Comparison of ENCODE assay signal across 8 cellular contexts in genomic region chr20:380763-381580, GRCh38. TPM values are rescaled to one million over a fixed set of nuclear protein-coding genes. Genes with fewer than 3 reads are reported as not detected.
DNase-seq lines count a peak whose midpoint lies in the region; ATAC-seq and TF ChIP-seq lines count a peak whose summit lies in the region.

No MANE protein-coding gene starts in this region.

- POLR2A ChIA-PET in activated CD8-positive, alpha-beta T cell treated with anti-CD3 and anti-CD28 coated beads, Interleukin-2, amount 10 ng/mL, durations not matched to agents 7 days and 5 days (lab: Charles Lee), result interaction anchor here (0.7 to 1.6 kb wide), 4 partner anchors 26 to 190 kb away, joined by 3 to 14 read pairs (median 4); partner anchors contain the start of gene TBC1D20

- H3K27ac ChIP-seq in endodermal cell (ENCODE audit: low read depth, low read length) (no peak overlapping the region), mucosa of rectum (ENCODE audit: low read depth in 2 of 2, low read length in 2 of 2) (peak overlapping the region; percentile 37 to 56)

- H3K36me3 ChIP-seq in endodermal cell (ENCODE audit: control insufficient read depth, insufficient read depth, low read length), result no peaks in the 10 kb centered on the region
- no peaks in the 10 kb centered on the region for H3K36me3 ChIP-seq in mucosa of rectum (ENCODE audit: control insufficient read depth in 2 of 2, insufficient read depth in 2 of 2, low read length in 2 of 2)

- H3K9ac ChIP-seq in endodermal cell (ENCODE audit: extremely low read depth, low read length, poor library complexity, severe bottlenecking) (peak overlapping the region; percentile 1), mucosa of rectum (ENCODE audit: low read depth in 1 of 2, low read length in 2 of 2) (no peak overlapping the region)

- H3K4me3 Mint-ChIP-seq in activated CD8-positive, alpha-beta T cell treated with anti-CD3 and anti-CD28 coated beads, Interleukin-2, amount 10 ng/mL, durations not matched to agents 7 days and 5 days, result peak overlapping the region; percentile 87
- H3K4me3 Mint-ChIP-seq in endodermal cell, result peak overlapping the region; percentile 60
- H3K4me3 Mint-ChIP-seq in stimulated activated memory B cell treated with anti-CD40 and anti-IgM and Interleukin-4, amounts not matched to agents 10 μg/mL and 1 μg/mL and 100 μg/mL, for 72 hours, result peak overlapping the region; percentile 85

- peak; percentile 78 for TF ChIP-seq POLR2A in GM18505 (IDR thresholded peaks at IDR 0.05; ENCODE audit: borderline replicate concordance, extremely low read depth, insufficient read depth, insufficient read length)

- peak overlapping the region; percentile 92 for H3K27ac Mint-ChIP-seq in activated CD8-positive, alpha-beta T cell treated with anti-CD3 and anti-CD28 coated beads, Interleukin-2, amount 10 ng/mL, durations not matched to agents 7 days and 5 days
- no peak overlapping the region for H3K27ac Mint-ChIP-seq in endodermal cell
- peak overlapping the region; percentile 93 for H3K27ac Mint-ChIP-seq in stimulated activated memory B cell treated with anti-CD40 and anti-IgM and Interleukin-4, amounts not matched to agents 10 μg/mL and 1 μg/mL and 100 μg/mL, for 72 hours

- peaks cover 29% of the 10 kb centered on the region for H3K4me1 Mint-ChIP-seq in activated CD8-positive, alpha-beta T cell treated with anti-CD3 and anti-CD28 coated beads, Interleukin-2, amount 10 ng/mL, durations not matched to agents 7 days and 5 days (ENCODE audit: low read depth)
- H3K4me1 Mint-ChIP-seq in endodermal cell, result peaks cover 5% of the 10 kb centered on the region
- H3K4me1 Mint-ChIP-seq in stimulated activated memory B cell treated with anti-CD40 and anti-IgM and Interleukin-4, amounts not matched to agents 10 μg/mL and 1 μg/mL and 100 μg/mL, for 72 hours, result peaks cover 22% of the 10 kb centered on the region

- peak; percentile 35 for DNase-seq in A172 (ENCODE audit: low spot score)
- peak; percentile 31 for DNase-seq in NCI-H345 treated with DMSO at 0.1 percent for 48 hours (lab: John Stamatoyannopoulos, UW; ENCODE audit: unreplicated experiment)
- DNase-seq in activated CD8-positive, alpha-beta T cell treated with anti-CD3 and anti-CD28 coated beads, Interleukin-2, amount 10 ng/mL, durations not matched to agents 7 days and 5 days, result peak; percentile 72
- peak; percentile 90 for DNase-seq in endodermal cell

- peaks cover 2% of the 10 kb centered on the region for H3K27me3 Mint-ChIP-seq in activated CD8-positive, alpha-beta T cell treated with anti-CD3 and anti-CD28 coated beads, Interleukin-2, amount 10 ng/mL, durations not matched to agents 7 days and 5 days (ENCODE audit: low read depth)
- peaks cover 32% of the 10 kb centered on the region for H3K27me3 Mint-ChIP-seq in endodermal cell (ENCODE audit: insufficient read depth)
- no peaks in the 10 kb centered on the region for H3K27me3 Mint-ChIP-seq in stimulated activated memory B cell treated with anti-CD40 and anti-IgM and Interleukin-4, amounts not matched to agents 10 μg/mL and 1 μg/mL and 100 μg/mL, for 72 hours

- H3K4me3 ChIP-seq in endodermal cell (ENCODE audit: low read length) (peak overlapping the region; percentile 60), mucosa of rectum (ENCODE audit: low read length in 2 of 2) (peak overlapping the region; percentile 69 to 71)

- H3K9me3 ChIP-seq in endodermal cell (ENCODE audit: control insufficient read depth, low read length) (no peaks in the 10 kb centered on the region), mucosa of rectum (ENCODE audit: control insufficient read depth in 2 of 2, low read length in 2 of 2) (no peaks in the 10 kb centered on the region)

- no peaks in the 10 kb centered on the region for H3K4me1 ChIP-seq in endodermal cell (ENCODE audit: control insufficient read depth, insufficient read depth, low read length)
- peaks cover 3 to 5% of the 10 kb centered on the region in 2 donors for H3K4me1 ChIP-seq in mucosa of rectum (ENCODE audit: control insufficient read depth in 2 of 2, insufficient read depth in 2 of 2, low read length in 2 of 2)

- 1 to 2% methylated on average over 30 to 90 of the region's 93 CpGs for WGBS in endodermal cell (ENCODE audit: insufficient coverage in 1 of 2, insufficient read length in 1 of 2), 2 experiments

- peaks cover 20% of the 10 kb centered on the region for H3K27me3 ChIP-seq in endodermal cell (ENCODE audit: control insufficient read depth, insufficient read depth, low read length, poor library complexity, severe bottlenecking)
- H3K27me3 ChIP-seq in mucosa of rectum (ENCODE audit: control insufficient read depth in 2 of 2, insufficient read depth in 2 of 2, low read length in 2 of 2), result peaks cover 0 to 2% of the 10 kb centered on the region in 2 donors

- CTCF ChIA-PET in activated CD8-positive, alpha-beta T cell treated with anti-CD3 and anti-CD28 coated beads, Interleukin-2, amount 10 ng/mL, durations not matched to agents 7 days and 5 days (lab: Charles Lee), result interaction anchor here (0.9 to 2.3 kb wide), 6 partner anchors 12 to 85 kb away, joined by 3 to 9 read pairs (median 4); no protein-coding TSS in a partner anchor

- peaks cover 17% of the 10 kb centered on the region for H3K36me3 Mint-ChIP-seq in activated CD8-positive, alpha-beta T cell treated with anti-CD3 and anti-CD28 coated beads, Interleukin-2, amount 10 ng/mL, durations not matched to agents 7 days and 5 days (ENCODE audit: low read depth)
- H3K36me3 Mint-ChIP-seq in endodermal cell (ENCODE audit: low read depth), result no peaks in the 10 kb centered on the region
- H3K36me3 Mint-ChIP-seq in stimulated activated memory B cell treated with anti-CD40 and anti-IgM and Interleukin-4, amounts not matched to agents 10 μg/mL and 1 μg/mL and 100 μg/mL, for 72 hours, result no peaks in the 10 kb centered on the region

- no peaks in the 10 kb centered on the region for H3K9me3 Mint-ChIP-seq in activated CD8-positive, alpha-beta T cell treated with anti-CD3 and anti-CD28 coated beads, Interleukin-2, amount 10 ng/mL, durations not matched to agents 7 days and 5 days (ENCODE audit: insufficient read depth)
- H3K9me3 Mint-ChIP-seq in endodermal cell, result no peaks in the 10 kb centered on the region
- no peaks in the 10 kb centered on the region for H3K9me3 Mint-ChIP-seq in stimulated activated memory B cell treated with anti-CD40 and anti-IgM and Interleukin-4, amounts not matched to agents 10 μg/mL and 1 μg/mL and 100 μg/mL, for 72 hours

- TF ChIP-seq CTCF in endodermal cell (conservative IDR thresholded peaks at IDR 0.05), result peak; percentile 48

- ATAC-seq in GM18505 (IDR thresholded peaks at IDR 0.05; ENCODE audit: unreplicated experiment) (peak; percentile 45), HG02970 (IDR thresholded peaks at IDR 0.05; ENCODE audit: low FRiP score, unreplicated experiment) (peak; percentile 70)
- ATAC-seq in activated CD8-positive, alpha-beta T cell treated with anti-CD3 and anti-CD28 coated beads, Interleukin-2, amount 10 ng/mL, durations not matched to agents 7 days and 5 days, result peak; percentile 68
- peak; percentile 75 for ATAC-seq in stimulated activated memory B cell treated with anti-CD40 and anti-IgM and Interleukin-4, amounts not matched to agents 10 μg/mL and 1 μg/mL and 100 μg/mL, for 72 hours

RNA-seq across cellular contexts. Expression of gene TRIB3, which starts 0.4 kb away (rescaled TPM):
- total RNA-seq in A172 (2014; rRNA removed; shearing (Covaris generic)), result 23.2 and 25.6 TPM in 2 replicates
- total RNA-seq in activated CD8-positive, alpha-beta T cell treated with anti-CD3 and anti-CD28 coated beads, Interleukin-2, amount 10 ng/mL, durations not matched to agents 7 days and 5 days, result 10 to 100 TPM; 32.6 to 32.8 TPM
- 1 to 10 TPM; 4.0 TPM for total RNA-seq in endodermal cell
- 7.6 TPM for polyA plus RNA-seq in endodermal cell (2013, experiment 1 of 2)
- 5.8 TPM for polyA plus RNA-seq in endodermal cell (2013, experiment 2 of 2)

RNA-seq across cellular contexts. Expression of gene RBCK1, which starts 27.1 kb away (rescaled TPM):
- total RNA-seq in A172 (2014; rRNA removed; shearing (Covaris generic)), result 101 and 129 TPM in 2 replicates
- total RNA-seq in activated CD8-positive, alpha-beta T cell treated with anti-CD3 and anti-CD28 coated beads, Interleukin-2, amount 10 ng/mL, durations not matched to agents 7 days and 5 days, result 100 to 1,000 TPM; 135 to 149 TPM
- total RNA-seq in endodermal cell, result 10 to 100 TPM; 61.7 to 63.7 TPM
- 56.3 TPM for polyA plus RNA-seq in endodermal cell (2013, experiment 1 of 2)
- 44.3 TPM for polyA plus RNA-seq in endodermal cell (2013, experiment 2 of 2)

RNA-seq across cellular contexts. Expression of gene NRSN2, which starts 34.1 kb away (rescaled TPM):
- 28.5 and 45.1 TPM in 2 replicates for total RNA-seq in A172 (2014; rRNA removed; shearing (Covaris generic))
- 1 to 10 TPM; 1.4 to 2.4 TPM for total RNA-seq in activated CD8-positive, alpha-beta T cell treated with anti-CD3 and anti-CD28 coated beads, Interleukin-2, amount 10 ng/mL, durations not matched to agents 7 days and 5 days
- 10 to 100 TPM; 24.7 to 38.4 TPM for total RNA-seq in endodermal cell
- 34.9 TPM for polyA plus RNA-seq in endodermal cell (2013, experiment 1 of 2)
- polyA plus RNA-seq in endodermal cell (2013, experiment 2 of 2), result 37.1 TPM

RNA-seq across cellular contexts. Expression of gene SOX12, which starts 55.6 kb away (rescaled TPM):
- total RNA-seq in A172 (2014; rRNA removed; shearing (Covaris generic)), result 7.4 and 9.4 TPM in 2 replicates
- total RNA-seq in activated CD8-positive, alpha-beta T cell treated with anti-CD3 and anti-CD28 coated beads, Interleukin-2, amount 10 ng/mL, durations not matched to agents 7 days and 5 days, result 1 to 10 TPM; 5.5 to 5.8 TPM
- 10 to 100 TPM; 71.4 to 81.7 TPM for total RNA-seq in endodermal cell
- polyA plus RNA-seq in endodermal cell (2013, experiment 1 of 2), result 60.7 TPM
- 57.0 TPM for polyA plus RNA-seq in endodermal cell (2013, experiment 2 of 2)

Comparison
In these comparisons a context has a peak if more than half of its experiments do, and no peak if none do; other contexts are left out.
1. DNase-seq: peak in every context shown above with its lines; median percentile 90 in endodermal cell; 72 in activated CD8-positive, alpha-beta T cell treated with anti-CD3 and anti-CD28 coated beads, Interleukin-2, amount 10 ng/mL, durations not matched to agents 7 days and 5 days; 35 in A172; 31 in NCI-H345 treated with DMSO at 0.1 percent for 48 hours.